Comparison of ENCODE assay signal across 14 cellular contexts in the genomic region with DNA sequence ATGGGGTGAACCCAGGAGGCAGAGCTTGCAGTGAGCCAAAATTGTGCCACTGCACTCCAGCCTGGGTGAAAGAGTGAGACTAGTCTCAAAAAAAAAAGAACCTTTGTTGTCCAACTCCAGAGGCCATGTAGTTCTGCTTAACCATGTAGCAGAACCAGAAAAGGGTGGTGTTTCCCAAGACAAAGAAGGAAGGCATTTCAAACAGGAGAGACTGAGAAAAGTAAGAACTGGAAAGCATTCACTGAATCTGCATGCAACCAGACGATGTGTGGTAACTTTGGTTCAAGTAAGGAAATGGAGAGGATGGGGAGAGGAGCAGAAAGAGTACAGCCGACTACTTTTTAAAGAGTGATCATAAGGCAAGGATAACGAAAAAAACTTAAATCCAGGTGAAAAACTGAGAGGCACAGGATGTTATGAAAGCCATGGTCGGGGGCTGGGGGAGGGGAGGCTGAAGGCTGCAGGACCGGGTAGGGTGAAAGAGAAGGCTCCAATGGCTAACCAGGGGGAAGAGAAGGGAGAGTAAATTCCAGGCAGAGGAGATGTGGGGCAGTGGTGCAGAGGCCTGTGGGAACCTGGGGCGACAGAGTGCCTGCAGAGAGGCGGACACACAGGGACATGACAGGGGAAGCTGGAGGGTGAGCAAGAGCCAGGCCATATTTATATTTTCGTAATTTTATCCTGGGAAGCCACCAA. TPM values are rescaled to one million over a fixed set of nuclear protein-coding genes. Genes with fewer than 3 reads are reported as not detected.
DNase-seq lines count a peak whose midpoint lies in the region; ATAC-seq and TF ChIP-seq lines count a peak whose summit lies in the region.
"Had no signal": no experiment of that assay in that cellular context is flagged by ENCODE, and none has a peak within 500 bp of the region (broad histone marks: within the 10 kb centered on the region; RNA-seq: fewer than 3 reads in every experiment).

No MANE protein-coding gene starts in this region.

- H3K27ac Mint-ChIP-seq in CD4-positive, CD25-positive, alpha-beta regulatory T cell, result peak overlapping the region; percentile 90 to 99 (median 98)
- H3K27ac Mint-ChIP-seq in brain (peak overlapping the region in 4 of 5 experiments; percentile 6 to 81 (median 58)), neural crest cell (ENCODE audit: unreplicated experiment) (peak overlapping the region; percentile 44)

- peaks cover 3% of the 10 kb centered on the region for H3K36me3 Mint-ChIP-seq in CD4-positive, CD25-positive, alpha-beta regulatory T cell
- H3K36me3 Mint-ChIP-seq in brain (peaks cover 25% of the 10 kb centered on the region), neural crest cell (ENCODE audit: low read depth) (no peaks in the 10 kb centered on the region)

- H3K4me3 ChIP-seq in CD4-positive, CD25-positive, alpha-beta regulatory T cell (ENCODE audit: low read depth, low read length), result peak overlapping the region; percentile 1
- no peak overlapping the region for H3K4me3 ChIP-seq in HUES48 (ENCODE audit: low read depth, low read length)
- H3K4me3 ChIP-seq: adrenal gland, SJCRH30 had no signal

- ATAC-seq in CD4-positive, CD25-positive, alpha-beta regulatory T cell (ENCODE audit: low read depth in 2 of 2), result no peak
- no peak for ATAC-seq in GM21528 (IDR thresholded peaks at IDR 0.05; ENCODE audit: low FRiP score, unreplicated experiment)

- H3K4me1 ChIP-seq in CD4-positive, CD25-positive, alpha-beta regulatory T cell (ENCODE audit: control insufficient read depth, insufficient read depth, low read length, poor library complexity, severe bottlenecking), result peaks cover 51% of the 10 kb centered on the region
- peaks cover 23% of the 10 kb centered on the region for H3K4me1 ChIP-seq in HUES48 (ENCODE audit: control insufficient read depth, insufficient read depth, low read length)

- peak overlapping the region; percentile 87 for H3K27ac ChIP-seq in CD4-positive, CD25-positive, alpha-beta regulatory T cell (ENCODE audit: insufficient read depth, low read length, poor library complexity, severe bottlenecking)
- peak overlapping the region; percentile 46 for H3K27ac ChIP-seq in HUES48 (ENCODE audit: low read depth, low read length)
- H3K27ac ChIP-seq: adrenal gland, SJCRH30 had no signal

- H3K27me3 Mint-ChIP-seq in CD4-positive, CD25-positive, alpha-beta regulatory T cell, result no peaks in the 10 kb centered on the region
- no peaks in the 10 kb centered on the region for H3K27me3 Mint-ChIP-seq in brain
- H3K27me3 Mint-ChIP-seq in neural crest cell (ENCODE audit: low read depth), result no peaks in the 10 kb centered on the region

- H3K9me3 Mint-ChIP-seq in CD4-positive, CD25-positive, alpha-beta regulatory T cell, result no peaks in the 10 kb centered on the region
- peaks cover 0 to 5% (median 0%) of the 10 kb centered on the region in 5 experiments for H3K9me3 Mint-ChIP-seq in brain
- H3K9me3 Mint-ChIP-seq in neural crest cell, result no peaks in the 10 kb centered on the region

- in situ Hi-C loops in G401 (cut with HindIII; ENCODE audit: low sequenced_read_pairs), result no loop called here

- no peaks in the 10 kb centered on the region for H3K36me3 ChIP-seq in CD4-positive, CD25-positive, alpha-beta regulatory T cell (ENCODE audit: control insufficient read depth, insufficient read depth, low read length)
- H3K36me3 ChIP-seq in HUES48 (ENCODE audit: control insufficient read depth, insufficient read depth, low read length), result no peaks in the 10 kb centered on the region
- H3K36me3 ChIP-seq: adrenal gland had no signal

- TF ChIP-seq CTCF in brain (conservative IDR thresholded peaks at IDR 0.05) (no peak), neural crest cell (conservative IDR thresholded peaks at IDR 0.05) (no peak), GM10266 (IDR thresholded peaks at IDR 0.05; ENCODE audit: control insufficient read depth, insufficient read depth, low read depth, missing control alignments) (no peak)

- H3K27me3 ChIP-seq in CD4-positive, CD25-positive, alpha-beta regulatory T cell (ENCODE audit: control insufficient read depth, insufficient read depth, low read length), result no peaks in the 10 kb centered on the region
- no peaks in the 10 kb centered on the region for H3K27me3 ChIP-seq in HUES48 (ENCODE audit: control insufficient read depth, insufficient read depth, low read length)
- H3K27me3 ChIP-seq: adrenal gland, SJCRH30 had no signal

- H3K4me1 Mint-ChIP-seq in CD4-positive, CD25-positive, alpha-beta regulatory T cell, result peaks cover 30 to 86% (median 51%) of the 10 kb centered on the region in 4 donors
- peaks cover 62% of the 10 kb centered on the region for H3K4me1 Mint-ChIP-seq in brain
- H3K4me1 Mint-ChIP-seq in neural crest cell, result peaks cover 41% of the 10 kb centered on the region

- no peak overlapping the region for H3K9ac ChIP-seq in HUES48 (ENCODE audit: low read depth, low read length)

- no peaks in the 10 kb centered on the region for H3K9me3 ChIP-seq in CD4-positive, CD25-positive, alpha-beta regulatory T cell (ENCODE audit: control insufficient read depth in 2 of 2, low read length in 2 of 2)
- no peaks in the 10 kb centered on the region for H3K9me3 ChIP-seq in HUES48 (ENCODE audit: control insufficient read depth, insufficient read depth, low read length)
- H3K9me3 ChIP-seq: adrenal gland, SJCRH30 had no signal

- peak overlapping the region; percentile 44 to 70 (median 61) for H3K4me3 Mint-ChIP-seq in CD4-positive, CD25-positive, alpha-beta regulatory T cell
- H3K4me3 Mint-ChIP-seq in brain (peak overlapping the region in 1 of 5 experiments; percentile 3), neural crest cell (no peak overlapping the region)

- DNase-seq in CD4-positive, CD25-positive, alpha-beta regulatory T cell, result no peak
- DNase-seq in neural crest cell (ENCODE audit: low read depth, low spot score) (no peak), GM10266 (ENCODE audit: extremely low spot score) (no peak), NCI-H2107 treated with DMSO at 0.1 percent for 48 hours (lab: John Stamatoyannopoulos, UW; ENCODE audit: unreplicated experiment) (no peak), G401 (ENCODE audit: low spot score) (no peak)
- DNase-seq: activated CD4-positive, alpha-beta T cell treated with anti-CD3 and anti-CD28 coated beads for 48 hours; adrenal gland; DMS 273 treated with DMSO at 0.1 percent for 48 hours; hypothalamus; NCI-H526 treated with DMSO at 0.1 percent for 48 hours; SJCRH30 had no signal

RNA-seq across cellular contexts. Expression of a gene that starts 48.8 kb away (rescaled TPM):
- total RNA-seq in CD4-positive, CD25-positive, alpha-beta regulatory T cell, result 88.0 TPM
- 10 to 100 TPM; 46.5 to 81.3 (median 64.7) TPM for polyA plus RNA-seq in CD4-positive, CD25-positive, alpha-beta regulatory T cell
- 59.2 TPM for polyA plus RNA-seq in brain (ENCODE audit: insufficient read depth, low read depth, low replicate concordance)
- total RNA-seq in neural crest cell, result 118 and 123 TPM in 2 replicates
- 43.7 and 48.3 TPM in 2 replicates for total RNA-seq in G401 (2014; rRNA removed; shearing (Covaris generic))

Comparison
In these comparisons a context has a peak if more than half of its experiments do, and no peak if none do; other contexts are left out.
1. H3K27ac Mint-ChIP-seq: peak in every context shown above with its lines; median percentile 98 in CD4-positive, CD25-positive, alpha-beta regulatory T cell; 58 in brain; 44 in neural crest cell.